ENCODE assay signal across 11 cellular contexts in the genomic region with DNA sequence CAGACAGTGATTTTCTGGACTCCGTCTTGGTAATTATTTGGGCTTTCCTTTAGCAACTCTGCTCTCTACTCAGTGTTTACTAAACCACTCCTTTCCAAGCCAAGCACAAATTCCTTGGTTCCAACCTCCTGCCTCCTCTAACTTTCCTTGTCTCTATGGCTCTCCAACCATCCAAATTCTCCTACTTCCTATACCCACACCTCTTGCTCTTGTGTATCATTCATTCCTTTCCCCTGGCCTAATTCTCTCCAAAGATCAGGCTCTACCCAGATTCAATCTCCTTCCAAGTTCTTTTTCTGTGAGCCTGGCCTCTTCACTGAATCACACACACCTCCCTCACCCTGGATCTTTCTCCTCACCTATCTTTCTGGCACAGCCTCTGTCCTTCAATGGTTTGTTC. TPM values are rescaled to one million over a fixed set of nuclear protein-coding genes. Genes with fewer than 3 reads are reported as not detected.
DNase-seq lines count a peak whose midpoint lies in the region; ATAC-seq and TF ChIP-seq lines count a peak whose summit lies in the region.
"Had no signal": no experiment of that assay in that cellular context is flagged by ENCODE, and none has a peak within 500 bp of the region (broad histone marks: within the 10 kb centered on the region; RNA-seq: fewer than 3 reads in every experiment).

No MANE protein-coding gene starts in this region.

- H3K9me3 ChIP-seq in CD4-positive, alpha-beta T cell (ENCODE audit: control insufficient read depth, low read length): no peaks in the 10 kb centered on the region
- H3K9me3 ChIP-seq in KOPT-K1 (ENCODE audit: insufficient read depth, low read length, poor library complexity, severe bottlenecking) (no peaks in the 10 kb centered on the region), mammary epithelial cell (replicated peaks; ENCODE audit: insufficient read depth, low read length) (no peaks in the 10 kb centered on the region)
- H3K9me3 ChIP-seq: mucosa of descending colon had no signal

- H3K4me3 Mint-ChIP-seq in CD4-positive, alpha-beta T cell: peak overlapping the region; percentile 74
- H3K4me3 Mint-ChIP-seq in nephron progenitor cell: peak overlapping the region; percentile 99

- H3K27me3 ChIP-seq in CD4-positive, alpha-beta T cell (ENCODE audit: control insufficient read depth, insufficient read depth, low read length): no peaks in the 10 kb centered on the region
- no peaks in the 10 kb centered on the region for H3K27me3 ChIP-seq in mammary epithelial cell (ENCODE audit: insufficient read depth, low read length)

- peak overlapping the region; percentile 76 for H3K4me2 ChIP-seq in mammary epithelial cell (ENCODE audit: insufficient read depth, low read depth, low read length)

- no peak for ATAC-seq in CD4-positive, alpha-beta T cell (ENCODE audit: poor library complexity)
- no peak for ATAC-seq in HG02981 (IDR thresholded peaks at IDR 0.05; ENCODE audit: unreplicated experiment)

- no peaks in the 10 kb centered on the region for H3K9me3 Mint-ChIP-seq in CD4-positive, alpha-beta T cell
- no peaks in the 10 kb centered on the region for H3K9me3 Mint-ChIP-seq in nephron progenitor cell

- peaks cover 15% of the 10 kb centered on the region for H3K4me1 ChIP-seq in mammary epithelial cell (ENCODE audit: insufficient read depth, low read length)

- H3K79me2 ChIP-seq in mammary epithelial cell (ENCODE audit: insufficient read depth, low read length): peaks cover 22% of the 10 kb centered on the region

- dilution Hi-C loops in mammary epithelial cell (cut with HindIII; ENCODE audit: low sequenced_read_pairs): loop anchor here (5.0 kb wide), 2 partner anchors 59 to 101 kb away; no protein-coding TSS in a partner anchor

- no peak overlapping the region for H3K9ac ChIP-seq in mammary epithelial cell (ENCODE audit: insufficient read depth, low read length)

- H3K4me3 ChIP-seq in mammary epithelial cell (replicated peaks in 1 of 3; ENCODE audit: insufficient read depth in 1 of 3, low read depth in 2 of 3, low read length in 3 of 3): no peak overlapping the region

- H3K27ac ChIP-seq in CD4-positive, alpha-beta T cell (ENCODE audit: low read depth, low read length): peak overlapping the region; percentile 80
- H3K27ac ChIP-seq in KOPT-K1 (ENCODE audit: low read depth, low read length, poor library complexity, severe bottlenecking) (peak overlapping the region; percentile 89), mammary epithelial cell (ENCODE audit: insufficient read depth, low read depth, low read length) (no peak overlapping the region)

- no peaks in the 10 kb centered on the region for H3K27me3 Mint-ChIP-seq in CD4-positive, alpha-beta T cell
- peaks cover 4% of the 10 kb centered on the region for H3K27me3 Mint-ChIP-seq in nephron progenitor cell (ENCODE audit: low read depth, poor library complexity)

- BruUV-seq in mammary epithelial cell (replicated peaks; lab: Mats Ljungman, UMichigan): no TSS peak

- in situ Hi-C loops in mammary epithelial cell (cut with MboI; ENCODE audit: low sequenced_read_pairs in 2 of 2): no loop called here

- TF ChIP-seq CTCF in CD4-positive, alpha-beta T cell (IDR thresholded peaks at IDR 0.05): no peak
- TF ChIP-seq CTCF in mammary epithelial cell (conservative IDR thresholded peaks at IDR 0.05 in 1 of 2, IDR thresholded peaks at IDR 0.05 in 1 of 2; ENCODE audit: extremely low read depth in 1 of 2, insufficient read depth in 1 of 2, low read depth in 1 of 2, low read length in 2 of 2) (no peak), nephron progenitor cell (IDR thresholded peaks at IDR 0.05) (no peak)

- peaks cover 40% of the 10 kb centered on the region for H3K36me3 ChIP-seq in KOPT-K1 (ENCODE audit: insufficient read depth, low read length)
- peaks cover 4% of the 10 kb centered on the region for H3K36me3 ChIP-seq in mammary epithelial cell (ENCODE audit: insufficient read depth, low read length)

- intact Hi-C loops in CD4-positive, alpha-beta T cell (cut with DNase I, micrococcal nuclease): loop anchor here (1.0 to 10.0 kb wide), 4 partner anchors 11 to 527 kb away; partner anchors contain the start of genes CYB5D1 (in 1 of the 2), GPS2 (in 1 of the 2), NAA38 (in 1 of the 2) and TMEM88 (in 1 of the 2)
- intact Hi-C loops in mammary epithelial cell (cut with micrococcal nuclease): loop anchor here (2.0 kb wide), 1 partner anchor 23 kb away; no protein-coding TSS in a partner anchor

- H2AFZ ChIP-seq in mammary epithelial cell (ENCODE audit: low read depth, low read length): no peak overlapping the region

- no peak for DNase-seq in CD4-positive, alpha-beta T cell
- DNase-seq in mammary epithelial cell (no peak), nephron progenitor cell (no peak), EL (no peak), HEK293T (ENCODE audit: extremely low spot score) (no peak), GF-D8 (lab: John Stamatoyannopoulos, UW) (no peak)
- DNase-seq: activated CD4-positive, CD25-positive, alpha-beta regulatory T cell; mucosa of descending colon; NCI-H187 had no signal

- H3K27ac Mint-ChIP-seq in CD4-positive, alpha-beta T cell: peak overlapping the region; percentile 88
- no peak overlapping the region for H3K27ac Mint-ChIP-seq in nephron progenitor cell

- CTCF ChIA-PET in CD4-positive, alpha-beta T cell (lab: Charles Lee): interaction anchor here (0.9 kb wide), 1 partner anchor 14 kb away, joined by 3 read pairs; no protein-coding TSS in a partner anchor
- CTCF ChIA-PET in mammary epithelial cell (lab: Charles Lee; ENCODE audit: low non-redundant PET) (no interaction called here), HEK293T (lab: Yijun Ruan, JAX) (no interaction called here)

- H4K20me1 ChIP-seq in mammary epithelial cell (ENCODE audit: insufficient read depth, low read length): no peaks in the 10 kb centered on the region

- WGBS in mammary epithelial cell (ENCODE audit: low coverage, missing lambda C conversion rate): 67% methylated on average over 1 of the region's 1 CpG

- peaks cover 36% of the 10 kb centered on the region for H3K36me3 Mint-ChIP-seq in CD4-positive, alpha-beta T cell (ENCODE audit: low read depth)
- no peaks in the 10 kb centered on the region for H3K36me3 Mint-ChIP-seq in nephron progenitor cell (ENCODE audit: low read depth)

- POLR2A ChIA-PET in CD4-positive, alpha-beta T cell (lab: Charles Lee): interaction anchor here (1.4 to 4.1 kb wide), 5 partner anchors 9 to 156 kb away, joined by 3 to 46 read pairs (median 18); partner anchors contain the start of genes ACAP1, GPS2 and POLR2A
- POLR2A ChIA-PET in HEK293T (lab: Yijun Ruan, JAX): interaction anchor here (2.8 to 5.1 kb wide), 2 partner anchors 12 to 17 kb away, joined by 17 to 56 read pairs; partner anchors contain the start of gene GPS2

- H3K4me1 Mint-ChIP-seq in CD4-positive, alpha-beta T cell (ENCODE audit: low read depth): peaks cover 42% of the 10 kb centered on the region
- H3K4me1 Mint-ChIP-seq in nephron progenitor cell: peaks cover 41% of the 10 kb centered on the region

TF ChIP-seq in HEK293T, 16 proteins besides CTCF, POLR2A, EP300 and RAD21:
- TF ChIP-seq SP1 (IDR thresholded peaks at IDR 0.05): no peak
- no peak for TF ChIP-seq CTBP1 (IDR thresholded peaks at IDR 0.05; ENCODE audit: borderline replicate concordance)
- TF ChIP-seq PKNOX1 (IDR thresholded peaks at IDR 0.05): no peak
- no peak for TF ChIP-seq L3MBTL2 (conservative IDR thresholded peaks at IDR 0.05)
- TF ChIP-seq FOXM1 (IDR thresholded peaks at IDR 0.05; ENCODE audit: borderline replicate concordance): no peak
- TF ChIP-seq FOXA1 (IDR thresholded peaks at IDR 0.05): no peak

RNA-seq across cellular contexts. Expression of gene NEURL4, which starts 1.1 kb away (rescaled TPM):
- total RNA-seq in CD4-positive, alpha-beta T cell: 10 to 100 TPM; 29.0 to 30.8 TPM
- total RNA-seq in mammary epithelial cell: 10 to 100 TPM; 12.3 to 34.1 TPM
- polyA plus RNA-seq in mammary epithelial cell: 14.2 TPM
- 17.5 TPM for polyA minus RNA-seq in mammary epithelial cell

RNA-seq across cellular contexts. Expression of gene ACAP1, which starts 8.3 kb away (rescaled TPM):
- 100 to 1,000 TPM; 565 to 575 TPM for total RNA-seq in CD4-positive, alpha-beta T cell
- 1 to 10 TPM; 2.0 to 4.7 TPM for total RNA-seq in mammary epithelial cell
- polyA plus RNA-seq in mammary epithelial cell: 1.2 TPM
- not detected for polyA minus RNA-seq in mammary epithelial cell

RNA-seq across cellular contexts. Expression of gene GPS2, which starts 12.8 kb away (rescaled TPM):
- 100 to 1,000 TPM; 122 to 140 TPM for total RNA-seq in CD4-positive, alpha-beta T cell
- 10 to 100 TPM; 29.7 to 40.5 TPM for total RNA-seq in mammary epithelial cell
- 62.1 TPM for polyA plus RNA-seq in mammary epithelial cell
- polyA minus RNA-seq in mammary epithelial cell: 69.4 TPM

RNA-seq across cellular contexts. Expression of gene EIF5A, which starts 20.6 kb away (rescaled TPM):
- 100 to 1,000 TPM; 471 to 480 TPM for total RNA-seq in CD4-positive, alpha-beta T cell
- total RNA-seq in mammary epithelial cell: 1,000 to 10,000 TPM in 1 of 2 donors, 100 to 1,000 TPM in 1; 597 to 1,021 TPM
- 1,130 TPM for polyA plus RNA-seq in mammary epithelial cell
- 1,457 TPM for polyA minus RNA-seq in mammary epithelial cell

RNA-seq across cellular contexts. Expression of gene KCTD11, which starts 24.0 kb away (rescaled TPM):
- total RNA-seq in CD4-positive, alpha-beta T cell: 1 to 10 TPM; 1.3 to 1.6 TPM
- total RNA-seq in mammary epithelial cell: 10 to 100 TPM; 13.2 to 43.9 TPM
- polyA plus RNA-seq in mammary epithelial cell: 27.0 TPM
- polyA minus RNA-seq in mammary epithelial cell: 36.8 TPM

Comparison
In these comparisons a context has a peak if more than half of its experiments do, and no peak if none do; other contexts are left out.
1. RNA of gene ACAP1, which starts 8.3 kb away (total RNA-seq): 565 to 575 TPM in CD4-positive, alpha-beta T cell; 2.0 to 4.7 TPM in mammary epithelial cell; every median in the first group is over 10 times any median in the second.